Comparison of ENCODE assay signal across 17 cellular contexts in the genomic region with DNA sequence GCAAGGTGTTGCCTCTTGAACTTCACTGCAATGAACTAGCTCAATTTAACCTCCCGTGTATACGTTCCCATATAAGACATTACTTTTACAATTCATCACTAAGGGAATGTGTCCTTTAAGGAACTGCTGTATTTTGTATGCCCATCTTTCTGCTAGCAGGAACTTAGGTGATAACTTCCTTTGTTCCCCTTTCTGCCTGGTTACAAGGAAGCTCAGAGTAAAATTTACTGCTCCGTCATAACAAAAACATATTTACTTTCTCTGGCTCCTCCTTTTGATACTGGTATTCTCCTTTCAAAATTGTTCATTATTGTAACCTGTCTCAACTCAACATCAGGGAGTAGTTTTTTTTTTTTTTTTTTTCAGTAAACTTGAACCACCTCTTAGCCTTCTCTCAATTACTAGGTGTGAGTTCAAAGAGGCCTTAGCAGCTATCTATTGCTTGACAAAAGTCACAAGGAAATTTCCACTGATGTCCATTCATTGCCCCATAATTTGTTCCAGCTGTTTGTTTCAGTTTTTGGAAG. TPM values are rescaled to one million over a fixed set of nuclear protein-coding genes. Genes with fewer than 3 reads are reported as not detected.
DNase-seq lines count a peak whose midpoint lies in the region; ATAC-seq lines count a peak whose summit lies in the region.
"Had no signal": no experiment of that assay in that cellular context is flagged by ENCODE, and none has a peak within 500 bp of the region (broad histone marks: within the 10 kb centered on the region; RNA-seq: fewer than 3 reads in every experiment).

No MANE protein-coding gene starts in this region.

- no peaks in the 10 kb centered on the region for H3K27me3 Mint-ChIP-seq in CD4-positive, CD25-positive, alpha-beta regulatory T cell
- no peaks in the 10 kb centered on the region for H3K27me3 Mint-ChIP-seq in CD8-positive, alpha-beta memory T cell
- H3K27me3 Mint-ChIP-seq in activated CD4-positive, alpha-beta memory T cell treated with anti-CD3 and anti-CD28 coated beads, Interleukin-2, amount 10 ng/mL, durations not matched to agents 7 days and 5 days: no peaks in the 10 kb centered on the region

- peaks cover 0 to 8% (median 0%) of the 10 kb centered on the region in 7 donors for H3K9me3 Mint-ChIP-seq in CD4-positive, CD25-positive, alpha-beta regulatory T cell
- H3K9me3 Mint-ChIP-seq in CD8-positive, alpha-beta memory T cell: no peaks in the 10 kb centered on the region
- peaks cover 2% of the 10 kb centered on the region for H3K9me3 Mint-ChIP-seq in activated CD4-positive, alpha-beta memory T cell treated with anti-CD3 and anti-CD28 coated beads, Interleukin-2, amount 10 ng/mL, durations not matched to agents 7 days and 5 days

- H3K27ac ChIP-seq in CD4-positive, CD25-positive, alpha-beta regulatory T cell (ENCODE audit: insufficient read depth, low read length, poor library complexity, severe bottlenecking): peak overlapping the region; percentile 48
- H3K27ac ChIP-seq in CD8-positive, alpha-beta memory T cell (ENCODE audit: low read depth, low read length): no peak overlapping the region
- H3K27ac ChIP-seq: HL-60, Peyer's patch, transverse colon had no signal

- DNase-seq in CD4-positive, CD25-positive, alpha-beta regulatory T cell: no peak
- no peak for DNase-seq in CD8-positive, alpha-beta memory T cell
- no peak for DNase-seq in activated CD4-positive, alpha-beta memory T cell treated with anti-CD3 and anti-CD28 coated beads, Interleukin-2, amount 10 ng/mL, durations not matched to agents 7 days and 5 days
- no peak for DNase-seq in left colon
- no peak for DNase-seq in NCI-H2171 (lab: John Stamatoyannopoulos, UW)
- DNase-seq: DMS 273 treated with DMSO at 0.1 percent for 48 hours, NCI-H2081, Peyer's patch, psoas muscle, SK-N-SH, transverse colon had no signal

- H3K4me3 ChIP-seq in CD4-positive, CD25-positive, alpha-beta regulatory T cell (ENCODE audit: low read depth, low read length): peak overlapping the region; percentile 31
- no peak overlapping the region for H3K4me3 ChIP-seq in CD8-positive, alpha-beta memory T cell (ENCODE audit: low read length)
- H3K4me3 ChIP-seq: HAP-1, Peyer's patch, psoas muscle, transverse colon had no signal

- intact Hi-C loops in left colon (cut with DNase I, micrococcal nuclease): no loop called here

- POLR2A ChIA-PET in CD8-positive, alpha-beta memory T cell (lab: Charles Lee): interaction anchor here (0.7 to 1.8 kb wide), 5 partner anchors 10 to 50 kb away, joined by 3 to 11 read pairs (median 4); no protein-coding TSS in a partner anchor
- POLR2A ChIA-PET in activated CD4-positive, alpha-beta memory T cell treated with anti-CD3 and anti-CD28 coated beads, Interleukin-2, amount 10 ng/mL, durations not matched to agents 7 days and 5 days (lab: Charles Lee): interaction anchor here (0.8 to 4.7 kb wide), 11 partner anchors 10 to 108 kb away, joined by 3 to 35 read pairs (median 5); partner anchors contain the start of gene RIPOR2

- H3K36me3 ChIP-seq in CD4-positive, CD25-positive, alpha-beta regulatory T cell (ENCODE audit: control insufficient read depth, insufficient read depth, low read length): peaks cover 73% of the 10 kb centered on the region
- peaks cover 6% of the 10 kb centered on the region for H3K36me3 ChIP-seq in CD8-positive, alpha-beta memory T cell (ENCODE audit: insufficient read depth, low read length)
- H3K36me3 ChIP-seq: HAP-1, Peyer's patch, transverse colon had no signal

- H3K27me3 ChIP-seq in CD4-positive, CD25-positive, alpha-beta regulatory T cell (ENCODE audit: control insufficient read depth, insufficient read depth, low read length): no peaks in the 10 kb centered on the region
- no peaks in the 10 kb centered on the region for H3K27me3 ChIP-seq in CD8-positive, alpha-beta memory T cell (ENCODE audit: insufficient read depth, low read length, poor library complexity, severe bottlenecking)
- H3K27me3 ChIP-seq: Peyer's patch, transverse colon had no signal

- CTCF ChIA-PET in CD8-positive, alpha-beta memory T cell (lab: Charles Lee): interaction anchor here (0.9 to 5.2 kb wide), 6 partner anchors 11 to 172 kb away, joined by 3 to 46 read pairs (median 10); partner anchors contain the start of gene RIPOR2
- CTCF ChIA-PET in activated CD4-positive, alpha-beta memory T cell treated with anti-CD3 and anti-CD28 coated beads, Interleukin-2, amount 10 ng/mL, durations not matched to agents 7 days and 5 days (lab: Charles Lee): interaction anchor here (0.7 to 3.4 kb wide), 7 partner anchors 10 to 1094 kb away, joined by 3 to 15 read pairs (median 4); no protein-coding TSS in a partner anchor

- peaks cover 29 to 95% (median 70%) of the 10 kb centered on the region in 4 donors for H3K4me1 Mint-ChIP-seq in CD4-positive, CD25-positive, alpha-beta regulatory T cell
- peaks cover 86 to 97% (median 96%) of the 10 kb centered on the region in 3 donors for H3K4me1 Mint-ChIP-seq in CD8-positive, alpha-beta memory T cell
- H3K4me1 Mint-ChIP-seq in activated CD4-positive, alpha-beta memory T cell treated with anti-CD3 and anti-CD28 coated beads, Interleukin-2, amount 10 ng/mL, durations not matched to agents 7 days and 5 days: peaks cover 67% of the 10 kb centered on the region

- ATAC-seq in CD4-positive, CD25-positive, alpha-beta regulatory T cell (ENCODE audit: low read depth in 2 of 2): no peak
- ATAC-seq in left colon: peak; percentile 51
- ATAC-seq in GM19467 (IDR thresholded peaks at IDR 0.05; ENCODE audit: unreplicated experiment): no peak
- no peak for ATAC-seq in GM18519 (IDR thresholded peaks at IDR 0.05; ENCODE audit: low FRiP score, unreplicated experiment)
- ATAC-seq: esophagus mucosa, psoas muscle had no signal

- no peaks in the 10 kb centered on the region for H3K9me3 ChIP-seq in CD4-positive, CD25-positive, alpha-beta regulatory T cell (ENCODE audit: control insufficient read depth in 2 of 2, low read length in 2 of 2)
- H3K9me3 ChIP-seq in CD8-positive, alpha-beta memory T cell (ENCODE audit: low read length): no peaks in the 10 kb centered on the region
- H3K9me3 ChIP-seq: HAP-1, Peyer's patch, psoas muscle, SK-N-SH, transverse colon had no signal

- H3K27ac Mint-ChIP-seq in CD4-positive, CD25-positive, alpha-beta regulatory T cell: peak overlapping the region; percentile 78 to 94 (median 92)
- peak overlapping the region; percentile 81 to 96 (median 85) for H3K27ac Mint-ChIP-seq in CD8-positive, alpha-beta memory T cell
- peak overlapping the region; percentile 24 for H3K27ac Mint-ChIP-seq in activated CD4-positive, alpha-beta memory T cell treated with anti-CD3 and anti-CD28 coated beads, Interleukin-2, amount 10 ng/mL, durations not matched to agents 7 days and 5 days

- peaks cover 58% of the 10 kb centered on the region for H3K4me1 ChIP-seq in CD4-positive, CD25-positive, alpha-beta regulatory T cell (ENCODE audit: control insufficient read depth, insufficient read depth, low read length, poor library complexity, severe bottlenecking)
- peaks cover 78% of the 10 kb centered on the region for H3K4me1 ChIP-seq in CD8-positive, alpha-beta memory T cell (ENCODE audit: insufficient read depth, low read length)
- H3K4me1 ChIP-seq: Peyer's patch, transverse colon had no signal

- H3K4me3 Mint-ChIP-seq in CD4-positive, CD25-positive, alpha-beta regulatory T cell: peak overlapping the region; percentile 3 to 75 (median 32)
- H3K4me3 Mint-ChIP-seq in CD8-positive, alpha-beta memory T cell: peak overlapping the region; percentile 2 to 41 (median 23)
- H3K4me3 Mint-ChIP-seq in activated CD4-positive, alpha-beta memory T cell treated with anti-CD3 and anti-CD28 coated beads, Interleukin-2, amount 10 ng/mL, durations not matched to agents 7 days and 5 days: no peak overlapping the region

- peaks cover 67% of the 10 kb centered on the region for H3K36me3 Mint-ChIP-seq in CD4-positive, CD25-positive, alpha-beta regulatory T cell
- H3K36me3 Mint-ChIP-seq in CD8-positive, alpha-beta memory T cell: peaks cover 15 to 87% (median 37%) of the 10 kb centered on the region in 3 donors
- H3K36me3 Mint-ChIP-seq in activated CD4-positive, alpha-beta memory T cell treated with anti-CD3 and anti-CD28 coated beads, Interleukin-2, amount 10 ng/mL, durations not matched to agents 7 days and 5 days (ENCODE audit: low read depth): peaks cover 83% of the 10 kb centered on the region

RNA-seq across cellular contexts. Expression of gene RIPOR2, which starts 37.1 kb away (rescaled TPM):
- total RNA-seq in CD4-positive, CD25-positive, alpha-beta regulatory T cell: 364 TPM
- 100 to 1,000 TPM; 320 to 435 (median 407) TPM for polyA plus RNA-seq in CD4-positive, CD25-positive, alpha-beta regulatory T cell
- total RNA-seq in CD8-positive, alpha-beta memory T cell: 10 to 100 TPM; 54.4 to 58.2 TPM
- 427 TPM for polyA plus RNA-seq in CD8-positive, alpha-beta memory T cell
- 100 to 1,000 TPM; 234 to 240 TPM for total RNA-seq in activated CD4-positive, alpha-beta memory T cell treated with anti-CD3 and anti-CD28 coated beads, Interleukin-2, amount 10 ng/mL, durations not matched to agents 7 days and 5 days
- 1 to 10 TPM; 1.7 to 2.8 TPM for total RNA-seq in left colon
- total RNA-seq: glomerular endothelial cell had no signal

Comparison
In these comparisons a context has a peak if more than half of its experiments do, and no peak if none do; other contexts are left out.
1. H3K27ac Mint-ChIP-seq: peak in every context shown above with its lines; median percentile 92 in CD4-positive, CD25-positive, alpha-beta regulatory T cell; 85 in CD8-positive, alpha-beta memory T cell; 24 in activated CD4-positive, alpha-beta memory T cell treated with anti-CD3 and anti-CD28 coated beads, Interleukin-2, amount 10 ng/mL, durations not matched to agents 7 days and 5 days.
2. RNA of gene RIPOR2, which starts 37.1 kb away (total RNA-seq): 364 TPM in CD4-positive, CD25-positive, alpha-beta regulatory T cell (single experiment), 234 to 240 TPM in activated CD4-positive, alpha-beta memory T cell treated with anti-CD3 and anti-CD28 coated beads, Interleukin-2, amount 10 ng/mL, durations not matched to agents 7 days and 5 days and 54.4 to 58.2 TPM in CD8-positive, alpha-beta memory T cell; 1.7 to 2.8 TPM in left colon; every median in the first group is over 10 times any median in the second.